8 cellular contexts compared by ENCODE assay signal in genomic region chr11:61828629-61829407, GRCh38. TPM values are rescaled to one million over a fixed set of nuclear protein-coding genes. Genes with fewer than 3 reads are reported as not detected.
DNase-seq lines count a peak whose midpoint lies in the region; ATAC-seq lines count a peak whose summit lies in the region.

No MANE protein-coding gene starts in this region.

- H3K27ac ChIP-seq in HUES48 (ENCODE audit: low read depth, low read length) (peak overlapping the region; percentile 93), cingulate gyrus (ENCODE audit: low read depth, low read length) (peak overlapping the region; percentile 83)

- peak overlapping the region; percentile 75 to 85 (median 78) for H3K4me3 Mint-ChIP-seq in T-cell

- peaks cover 0 to 44% of the 10 kb centered on the region in 2 donors for H3K27me3 Mint-ChIP-seq in T-cell

- H3K4me1 Mint-ChIP-seq in T-cell = peaks cover 23 to 55% (median 25%) of the 10 kb centered on the region in 3 donors

- peaks cover 33% of the 10 kb centered on the region for H3K4me1 ChIP-seq in HUES48 (ENCODE audit: control insufficient read depth, insufficient read depth, low read length)

- H3K27me3 ChIP-seq in HUES48 (ENCODE audit: control insufficient read depth, insufficient read depth, low read length) = no peaks in the 10 kb centered on the region

- peak; percentile 6 to 22 for DNase-seq in activated CD4-positive, alpha-beta T cell treated with anti-CD3 and anti-CD28 coated beads for 4 hours
- no peak for DNase-seq in activated CD4-positive, alpha-beta T cell treated with anti-CD3 and anti-CD28 coated beads, Interleukin-2, amount 50 U/mL, for 4 hours
- DNase-seq in T-cell = peak in 13 of 34 experiments; percentile 12 to 44 (median 20)
- peak; percentile 85 for DNase-seq in left kidney (ENCODE audit: low read depth, low spot score)
- DNase-seq in stimulated activated CD8-positive, alpha-beta memory T cell treated with anti-CD3 and anti-CD28 coated beads, Interleukin-4, amount 100 ng/mL, for 48 hours = peak; percentile 66
- DNase-seq in occipital lobe (lab: John Stamatoyannopoulos, UW) = no peak

- H3K9me3 ChIP-seq in HUES48 (ENCODE audit: control insufficient read depth, insufficient read depth, low read length) = no peaks in the 10 kb centered on the region

- no peaks in the 10 kb centered on the region for H3K36me3 Mint-ChIP-seq in T-cell

- H3K36me3 ChIP-seq in HUES48 (ENCODE audit: control insufficient read depth, insufficient read depth, low read length) = peaks cover 13% of the 10 kb centered on the region

- POLR2A ChIA-PET in T-cell (lab: Charles Lee) = no interaction called here

- peak overlapping the region; percentile 68 for H3K4me3 ChIP-seq in HUES48 (ENCODE audit: low read depth, low read length)

- H3K9ac ChIP-seq in HUES48 (ENCODE audit: low read depth, low read length) = peak overlapping the region; percentile 64

- ATAC-seq in T-cell (replicated peaks in 1 of 4) = peak; percentile 37 to 54 (median 44)

- H3K27ac Mint-ChIP-seq in T-cell = no peak overlapping the region

- no peaks in the 10 kb centered on the region for H3K9me3 Mint-ChIP-seq in T-cell

- CTCF ChIA-PET in T-cell (lab: Charles Lee) = interaction anchor here in 1 of 2 donors (1.2 kb wide), 1 partner anchor 32 kb away, joined by 4 read pairs; no protein-coding TSS in a partner anchor

RNA-seq across cellular contexts. Expression of gene FADS2, which starts 0.7 kb away (rescaled TPM):
- total RNA-seq in T-cell (10 to 100 TPM in 1 of 5 donors, 1 to 10 TPM in 4; 1.9 to 20.9 (median 2.7) TPM), occipital lobe (109 TPM)

RNA-seq across cellular contexts. Expression of gene FADS1, which starts 12.0 kb away (rescaled TPM):
- total RNA-seq in T-cell (1 to 10 TPM; 1.9 to 8.8 (median 2.9) TPM), occipital lobe (85.0 TPM)

RNA-seq across cellular contexts. Expression of gene FEN1, which starts 36.1 kb away (rescaled TPM):
- total RNA-seq in T-cell (10 to 100 TPM in 4 of 5 donors, 1 to 10 TPM in 1; 8.5 to 12.6 (median 10.9) TPM), occipital lobe (13.3 TPM)

RNA-seq across cellular contexts. Expression of gene TMEM258, which starts 36.4 kb away (rescaled TPM):
- total RNA-seq in T-cell = 10 to 100 TPM; 68.1 to 96.0 (median 87.8) TPM
- 39.6 TPM for total RNA-seq in occipital lobe

Comparison
In these comparisons a context has a peak if more than half of its experiments do, and no peak if none do; other contexts are left out.
1. DNase-seq: peak in activated CD4-positive, alpha-beta T cell treated with anti-CD3 and anti-CD28 coated beads for 4 hours (2 of 2), left kidney (single experiment) and stimulated activated CD8-positive, alpha-beta memory T cell treated with anti-CD3 and anti-CD28 coated beads, Interleukin-4, amount 100 ng/mL, for 48 hours (single experiment); none in activated CD4-positive, alpha-beta T cell treated with anti-CD3 and anti-CD28 coated beads, Interleukin-2, amount 50 U/mL, for 4 hours (0 of 2) and occipital lobe (single experiment).